17 cellular contexts compared by ENCODE assay signal in genomic region chr22:31241936-31242335, GRCh38. TPM values are rescaled to one million over a fixed set of nuclear protein-coding genes. Genes with fewer than 3 reads are reported as not detected.
A peak's percentile ranks its signal among the peaks of the same experiment; 100 is the strongest.
DNase-seq lines count a peak whose midpoint lies in the region; ATAC-seq and TF ChIP-seq lines count a peak whose summit lies in the region.
"Had no signal": no experiment of that assay in that cellular context is flagged by ENCODE, and none has a peak within 500 bp of the region (broad histone marks: within the 10 kb centered on the region; RNA-seq: fewer than 3 reads in every experiment).

No MANE protein-coding gene starts in this region.

- DNase-seq in AG09309 (ENCODE audit: low read depth), result peak; percentile 41
- peak; percentile 64 for DNase-seq in M059J (ENCODE audit: low read depth)
- peak; percentile 29 for DNase-seq in dedifferentiated amniotic fluid mesenchymal stem cell (ENCODE audit: extremely low spot score)
- DNase-seq in non-pigmented ciliary epithelial cell (ENCODE audit: low read depth), result peak; percentile 74
- DNase-seq in NCI-H2107 treated with DMSO at 0.1 percent for 48 hours (lab: John Stamatoyannopoulos, UW; ENCODE audit: unreplicated experiment), result no peak
- DNase-seq in germinal center (ENCODE audit: low spot score), result no peak
- no peak for DNase-seq in activated CD8-positive, alpha-beta memory T cell treated with anti-CD3 and anti-CD28 coated beads, Interleukin-2, amount 50 U/mL, for 48 hours
- DNase-seq: activated CD4-positive, alpha-beta T cell treated with anti-CD3 and anti-CD28 coated beads, Interleukin-2, amount 50 U/mL, for 1 hour; activated effector memory CD4-positive, alpha-beta T cell treated with anti-CD3 and anti-CD28 coated beads, Interleukin-2, amount 50 U/mL, for 16 hours; CD8-positive, alpha-beta T cell; central memory CD4-positive, alpha-beta T cell; left cardiac atrium; NCI-H2171; nucleus accumbens; stimulated activated naive B cell treated with anti-CD40 and anti-IgM and Interleukin-4, amounts not matched to agents 10 μg/mL and 1 μg/mL and 100 μg/mL, for 72 hours; T-helper 1 cell had no signal

- TF ChIP-seq CTCF in AG09309 (IDR thresholded peaks at IDR 0.05; ENCODE audit: control insufficient read depth, insufficient read depth, low read depth, low read length, missing control alignments), result peak; percentile 15

- H3K4me3 ChIP-seq in AG09309 (ENCODE audit: control insufficient read depth, low read depth, low read length), result no peak overlapping the region

- ATAC-seq in GM18519 (IDR thresholded peaks at IDR 0.05; ENCODE audit: low FRiP score, unreplicated experiment), result no peak
- ATAC-seq: CD8-positive, alpha-beta T cell; stimulated activated naive B cell treated with anti-CD40 and anti-IgM and Interleukin-4, amounts not matched to agents 10 μg/mL and 1 μg/mL and 100 μg/mL, for 72 hours had no signal

RNA-seq across cellular contexts. Expression of gene LIMK2, which starts 29.8 kb away (rescaled TPM):
- 5.5 and 6.8 TPM in 2 replicates for total RNA-seq in M059J (2014; rRNA removed; shearing (Covaris generic))

RNA-seq across cellular contexts. Expression of gene PIK3IP1, which starts 50.4 kb away (rescaled TPM):
- total RNA-seq in M059J (2014; rRNA removed; shearing (Covaris generic)), result 1.0 and 1.9 TPM in 2 replicates

Comparison
In these comparisons a context has a peak if more than half of its experiments do, and no peak if none do; other contexts are left out.
1. DNase-seq: peak in AG09309 (single experiment), M059J (single experiment), dedifferentiated amniotic fluid mesenchymal stem cell (single experiment) and non-pigmented ciliary epithelial cell (single experiment); none in NCI-H2107 treated with DMSO at 0.1 percent for 48 hours (single experiment), germinal center (single experiment) and activated CD8-positive, alpha-beta memory T cell treated with anti-CD3 and anti-CD28 coated beads, Interleukin-2, amount 50 U/mL, for 48 hours (single experiment).